Comparison of ENCODE assay signal across 1 cellular context in the genomic region with DNA sequence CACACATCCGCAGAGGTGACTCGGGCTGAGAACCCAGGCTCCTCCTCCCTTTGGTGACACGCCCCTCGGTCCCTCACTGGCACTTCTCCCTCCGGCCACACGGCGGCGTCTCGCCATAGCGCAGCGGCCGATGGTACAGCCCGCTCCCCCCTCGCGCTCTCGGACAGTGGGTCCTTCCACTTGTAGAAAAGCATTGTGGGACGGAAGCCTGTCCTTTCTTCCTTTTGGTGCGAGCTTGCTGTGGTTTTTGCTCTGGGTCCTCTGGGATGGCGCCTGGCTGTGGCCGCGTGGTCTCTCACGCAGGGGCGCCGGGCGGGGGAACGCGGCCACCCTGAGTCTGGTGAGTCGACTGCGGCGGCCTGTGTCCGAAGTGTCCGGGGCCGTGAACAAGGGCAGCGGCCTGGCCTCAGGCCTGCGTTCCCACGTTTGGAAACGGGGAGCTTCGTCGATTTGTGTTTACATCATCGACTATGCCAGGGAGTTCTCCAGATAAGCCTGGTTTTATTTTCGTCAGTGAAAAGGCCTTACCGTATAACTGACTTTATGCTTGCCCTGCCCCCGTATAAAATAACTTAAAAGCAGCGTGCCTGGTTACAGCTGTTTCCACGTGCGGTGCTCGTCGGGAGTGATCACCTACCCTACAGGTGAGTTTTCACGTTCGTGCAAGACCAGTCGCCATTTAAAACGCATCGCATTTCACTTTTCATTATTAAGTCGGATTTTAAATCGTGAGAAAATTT.
TF ChIP-seq lines count a peak whose summit lies in the region.

No MANE protein-coding gene starts in this region.

TF ChIP-seq in HepG2, 621 proteins besides CTCF, POLR2A, EP300 and RAD21 (continued from another document and continues in another):
- TF ChIP-seq, protein P1, sequence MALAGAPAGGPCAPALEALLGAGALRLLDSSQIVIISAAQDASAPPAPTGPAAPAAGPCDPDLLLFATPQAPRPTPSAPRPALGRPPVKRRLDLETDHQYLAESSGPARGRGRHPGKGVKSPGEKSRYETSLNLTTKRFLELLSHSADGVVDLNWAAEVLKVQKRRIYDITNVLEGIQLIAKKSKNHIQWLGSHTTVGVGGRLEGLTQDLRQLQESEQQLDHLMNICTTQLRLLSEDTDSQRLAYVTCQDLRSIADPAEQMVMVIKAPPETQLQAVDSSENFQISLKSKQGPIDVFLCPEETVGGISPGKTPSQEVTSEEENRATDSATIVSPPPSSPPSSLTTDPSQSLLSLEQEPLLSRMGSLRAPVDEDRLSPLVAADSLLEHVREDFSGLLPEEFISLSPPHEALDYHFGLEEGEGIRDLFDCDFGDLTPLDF (CRISPR knock-in tag; IDR thresholded peaks at IDR 0.05), result peak; percentile 83
- no peak for TF ChIP-seq HOXA7 (CRISPR knock-in tag; IDR thresholded peaks at IDR 0.05)
- TF ChIP-seq FOXC1 (CRISPR knock-in tag; IDR thresholded peaks at IDR 0.05; ENCODE audit: borderline replicate concordance), result peak; percentile 84
- TF ChIP-seq, protein P2, sequence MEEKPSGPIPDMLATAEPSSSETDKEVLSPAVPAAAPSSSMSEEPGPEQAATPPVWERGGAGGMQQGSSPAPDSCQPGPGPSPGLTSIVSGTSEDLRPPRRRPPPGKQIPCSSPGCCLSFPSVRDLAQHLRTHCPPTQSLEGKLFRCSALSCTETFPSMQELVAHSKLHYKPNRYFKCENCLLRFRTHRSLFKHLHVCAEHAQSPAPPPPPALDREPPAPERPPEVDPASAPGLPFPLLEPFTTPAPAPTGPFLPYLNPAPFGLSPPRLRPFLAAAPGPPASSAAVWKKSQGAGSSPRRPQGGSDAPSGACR (CRISPR knock-in tag; IDR thresholded peaks at IDR 0.05), result peak; percentile 97
- no peak; the same call in 1 of the 2 replicates for TF ChIP-seq ZBTB3 (CRISPR knock-in tag; IDR thresholded peaks at IDR 0.05; ENCODE audit: borderline replicate concordance, low read depth)
- no peak for TF ChIP-seq RBM22 (optimal IDR thresholded peaks at IDR 0.05; ENCODE audit: low read length)
- TF ChIP-seq MXD4 (CRISPR knock-in tag; IDR thresholded peaks at IDR 0.05), result peak; percentile 95
- no peak for TF ChIP-seq ZNF326 (CRISPR knock-in tag; IDR thresholded peaks at IDR 0.05; ENCODE audit: borderline replicate concordance)
- peak; percentile 94 for TF ChIP-seq AGO2 (optimal IDR thresholded peaks at IDR 0.05; ENCODE audit: low read depth, low read length)
- TF ChIP-seq KDM6A (CRISPR knock-in tag; IDR thresholded peaks at IDR 0.05; ENCODE audit: low read depth), result no peak
- TF ChIP-seq, protein P3, sequence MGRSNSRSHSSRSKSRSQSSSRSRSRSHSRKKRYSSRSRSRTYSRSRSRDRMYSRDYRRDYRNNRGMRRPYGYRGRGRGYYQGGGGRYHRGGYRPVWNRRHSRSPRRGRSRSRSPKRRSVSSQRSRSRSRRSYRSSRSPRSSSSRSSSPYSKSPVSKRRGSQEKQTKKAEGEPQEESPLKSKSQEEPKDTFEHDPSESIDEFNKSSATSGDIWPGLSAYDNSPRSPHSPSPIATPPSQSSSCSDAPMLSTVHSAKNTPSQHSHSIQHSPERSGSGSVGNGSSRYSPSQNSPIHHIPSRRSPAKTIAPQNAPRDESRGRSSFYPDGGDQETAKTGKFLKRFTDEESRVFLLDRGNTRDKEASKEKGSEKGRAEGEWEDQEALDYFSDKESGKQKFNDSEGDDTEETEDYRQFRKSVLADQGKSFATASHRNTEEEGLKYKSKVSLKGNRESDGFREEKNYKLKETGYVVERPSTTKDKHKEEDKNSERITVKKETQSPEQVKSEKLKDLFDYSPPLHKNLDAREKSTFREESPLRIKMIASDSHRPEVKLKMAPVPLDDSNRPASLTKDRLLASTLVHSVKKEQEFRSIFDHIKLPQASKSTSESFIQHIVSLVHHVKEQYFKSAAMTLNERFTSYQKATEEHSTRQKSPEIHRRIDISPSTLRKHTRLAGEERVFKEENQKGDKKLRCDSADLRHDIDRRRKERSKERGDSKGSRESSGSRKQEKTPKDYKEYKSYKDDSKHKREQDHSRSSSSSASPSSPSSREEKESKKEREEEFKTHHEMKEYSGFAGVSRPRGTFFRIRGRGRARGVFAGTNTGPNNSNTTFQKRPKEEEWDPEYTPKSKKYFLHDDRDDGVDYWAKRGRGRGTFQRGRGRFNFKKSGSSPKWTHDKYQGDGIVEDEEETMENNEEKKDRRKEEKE (IDR thresholded peaks at IDR 0.05), result no peak
- peak; percentile 50; the same call in 1 of the 2 replicates for TF ChIP-seq ZNF564 (CRISPR knock-in tag; IDR thresholded peaks at IDR 0.05)
- TF ChIP-seq KLF6 (CRISPR knock-in tag; IDR thresholded peaks at IDR 0.05), result peak; percentile 91; the same call in 1 of the 2 replicates
- peak; percentile 99 for TF ChIP-seq REPIN1 (CRISPR knock-in tag; IDR thresholded peaks at IDR 0.05; ENCODE audit: borderline replicate concordance, low read depth)
- TF ChIP-seq, protein P4, sequence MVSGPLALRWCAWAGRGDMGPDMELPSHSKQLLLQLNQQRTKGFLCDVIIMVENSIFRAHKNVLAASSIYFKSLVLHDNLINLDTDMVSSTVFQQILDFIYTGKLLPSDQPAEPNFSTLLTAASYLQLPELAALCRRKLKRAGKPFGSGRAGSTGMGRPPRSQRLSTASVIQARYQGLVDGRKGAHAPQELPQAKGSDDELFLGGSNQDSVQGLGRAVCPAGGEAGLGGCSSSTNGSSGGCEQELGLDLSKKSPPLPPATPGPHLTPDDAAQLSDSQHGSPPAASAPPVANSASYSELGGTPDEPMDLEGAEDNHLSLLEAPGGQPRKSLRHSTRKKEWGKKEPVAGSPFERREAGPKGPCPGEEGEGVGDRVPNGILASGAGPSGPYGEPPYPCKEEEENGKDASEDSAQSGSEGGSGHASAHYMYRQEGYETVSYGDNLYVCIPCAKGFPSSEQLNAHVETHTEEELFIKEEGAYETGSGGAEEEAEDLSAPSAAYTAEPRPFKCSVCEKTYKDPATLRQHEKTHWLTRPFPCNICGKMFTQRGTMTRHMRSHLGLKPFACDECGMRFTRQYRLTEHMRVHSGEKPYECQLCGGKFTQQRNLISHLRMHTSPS (CRISPR knock-in tag; IDR thresholded peaks at IDR 0.05; ENCODE audit: low read depth), result peak; percentile 32; the same call in 1 of the 2 replicates
- TF ChIP-seq, protein P5, sequence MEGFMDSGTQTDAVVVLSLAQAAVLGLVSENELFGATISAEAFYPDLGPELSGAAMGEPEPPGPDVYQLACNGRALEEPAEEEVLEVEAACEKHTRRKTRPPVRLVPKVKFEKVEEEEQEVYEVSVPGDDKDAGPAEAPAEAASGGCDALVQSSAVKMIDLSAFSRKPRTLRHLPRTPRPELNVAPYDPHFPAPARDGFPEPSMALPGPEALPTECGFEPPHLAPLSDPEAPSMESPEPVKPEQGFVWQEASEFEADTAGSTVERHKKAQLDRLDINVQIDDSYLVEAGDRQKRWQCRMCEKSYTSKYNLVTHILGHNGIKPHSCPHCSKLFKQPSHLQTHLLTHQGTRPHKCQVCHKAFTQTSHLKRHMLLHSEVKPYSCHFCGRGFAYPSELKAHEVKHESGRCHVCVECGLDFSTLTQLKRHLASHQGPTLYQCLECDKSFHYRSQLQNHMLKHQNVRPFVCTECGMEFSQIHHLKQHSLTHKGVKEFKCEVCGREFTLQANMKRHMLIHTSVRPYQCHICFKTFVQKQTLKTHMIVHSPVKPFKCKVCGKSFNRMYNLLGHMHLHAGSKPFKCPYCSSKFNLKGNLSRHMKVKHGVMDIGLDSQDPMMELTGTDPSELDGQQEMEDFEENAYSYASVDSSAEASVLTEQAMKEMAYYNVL (CRISPR knock-in tag; IDR thresholded peaks at IDR 0.05; ENCODE audit: borderline replicate concordance), result peak; percentile 24; the same call in 1 of the 2 replicates
- TF ChIP-seq ZNF850 (CRISPR knock-in tag; conservative IDR thresholded peaks at IDR 0.05), result no peak
- TF ChIP-seq, protein P6, sequence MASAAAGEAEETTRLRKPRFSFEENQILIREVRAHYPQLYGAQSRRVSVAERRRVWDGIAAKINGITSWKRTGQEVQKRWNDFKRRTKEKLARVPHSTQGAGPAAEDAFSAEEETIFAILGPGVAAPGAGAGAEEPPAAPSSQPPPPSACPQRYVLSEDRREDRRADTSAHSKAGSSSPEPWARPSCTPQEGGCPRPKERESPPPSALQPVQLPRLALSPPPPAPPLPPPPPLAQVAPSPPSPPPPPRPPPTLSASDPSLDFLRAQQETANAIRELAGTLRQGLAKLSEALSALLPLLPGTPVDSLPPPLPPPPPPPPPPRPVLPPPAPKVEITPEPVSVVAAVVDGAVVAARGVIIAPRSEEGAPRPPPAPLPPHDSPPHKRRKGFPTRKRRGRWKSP (CRISPR knock-in tag; IDR thresholded peaks at IDR 0.05), result peak; percentile 82
- TF ChIP-seq KDM1A (CRISPR knock-in tag; IDR thresholded peaks at IDR 0.05), result peak; percentile 75; the same call in 1 of the 2 replicates
- TF ChIP-seq PCBP1 (IDR thresholded peaks at IDR 0.05; ENCODE audit: borderline replicate concordance, low read depth, low read length), result peak; percentile 98; the same call in 1 of the 2 replicates
- TF ChIP-seq, protein P7, sequence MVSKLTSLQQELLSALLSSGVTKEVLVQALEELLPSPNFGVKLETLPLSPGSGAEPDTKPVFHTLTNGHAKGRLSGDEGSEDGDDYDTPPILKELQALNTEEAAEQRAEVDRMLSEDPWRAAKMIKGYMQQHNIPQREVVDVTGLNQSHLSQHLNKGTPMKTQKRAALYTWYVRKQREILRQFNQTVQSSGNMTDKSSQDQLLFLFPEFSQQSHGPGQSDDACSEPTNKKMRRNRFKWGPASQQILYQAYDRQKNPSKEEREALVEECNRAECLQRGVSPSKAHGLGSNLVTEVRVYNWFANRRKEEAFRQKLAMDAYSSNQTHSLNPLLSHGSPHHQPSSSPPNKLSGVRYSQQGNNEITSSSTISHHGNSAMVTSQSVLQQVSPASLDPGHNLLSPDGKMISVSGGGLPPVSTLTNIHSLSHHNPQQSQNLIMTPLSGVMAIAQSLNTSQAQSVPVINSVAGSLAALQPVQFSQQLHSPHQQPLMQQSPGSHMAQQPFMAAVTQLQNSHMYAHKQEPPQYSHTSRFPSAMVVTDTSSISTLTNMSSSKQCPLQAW (CRISPR knock-in tag; IDR thresholded peaks at IDR 0.05), result peak; percentile 97
- no peak; the same call in 1 of the 2 replicates for TF ChIP-seq ZNF549 (CRISPR knock-in tag; IDR thresholded peaks at IDR 0.05)
- peak; percentile 90 for TF ChIP-seq ZNF205 (CRISPR knock-in tag; IDR thresholded peaks at IDR 0.05)
- TF ChIP-seq EZH2 (conservative IDR thresholded peaks at IDR 0.05; ENCODE audit: low read depth, low read length), result no peak
- TF ChIP-seq ZSCAN25 (CRISPR knock-in tag; IDR thresholded peaks at IDR 0.05), result peak; percentile 76; the same call in 1 of the 2 replicates
- no peak for TF ChIP-seq MTA3 (CRISPR knock-in tag; IDR thresholded peaks at IDR 0.05)
- peak; percentile 93 for TF ChIP-seq FOXK1 (CRISPR knock-in tag; IDR thresholded peaks at IDR 0.05; ENCODE audit: borderline replicate concordance, low read depth)
- TF ChIP-seq, protein P8, sequence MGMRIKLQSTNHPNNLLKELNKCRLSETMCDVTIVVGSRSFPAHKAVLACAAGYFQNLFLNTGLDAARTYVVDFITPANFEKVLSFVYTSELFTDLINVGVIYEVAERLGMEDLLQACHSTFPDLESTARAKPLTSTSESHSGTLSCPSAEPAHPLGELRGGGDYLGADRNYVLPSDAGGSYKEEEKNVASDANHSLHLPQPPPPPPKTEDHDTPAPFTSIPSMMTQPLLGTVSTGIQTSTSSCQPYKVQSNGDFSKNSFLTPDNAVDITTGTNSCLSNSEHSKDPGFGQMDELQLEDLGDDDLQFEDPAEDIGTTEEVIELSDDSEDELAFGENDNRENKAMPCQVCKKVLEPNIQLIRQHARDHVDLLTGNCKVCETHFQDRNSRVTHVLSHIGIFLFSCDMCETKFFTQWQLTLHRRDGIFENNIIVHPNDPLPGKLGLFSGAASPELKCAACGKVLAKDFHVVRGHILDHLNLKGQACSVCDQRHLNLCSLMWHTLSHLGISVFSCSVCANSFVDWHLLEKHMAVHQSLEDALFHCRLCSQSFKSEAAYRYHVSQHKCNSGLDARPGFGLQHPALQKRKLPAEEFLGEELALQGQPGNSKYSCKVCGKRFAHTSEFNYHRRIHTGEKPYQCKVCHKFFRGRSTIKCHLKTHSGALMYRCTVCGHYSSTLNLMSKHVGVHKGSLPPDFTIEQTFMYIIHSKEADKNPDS (CRISPR knock-in tag; IDR thresholded peaks at IDR 0.05), result no peak
- peak; percentile 92 for TF ChIP-seq ZNF883 (CRISPR knock-in tag; IDR thresholded peaks at IDR 0.05; ENCODE audit: not compliant biosample characterization)
- 0 out of 2 replicates have a peak, but pooled peaks have one; percentile 32 for TF ChIP-seq ZNF224 (CRISPR knock-in tag; IDR thresholded peaks at IDR 0.05)
- TF ChIP-seq, protein P9, sequence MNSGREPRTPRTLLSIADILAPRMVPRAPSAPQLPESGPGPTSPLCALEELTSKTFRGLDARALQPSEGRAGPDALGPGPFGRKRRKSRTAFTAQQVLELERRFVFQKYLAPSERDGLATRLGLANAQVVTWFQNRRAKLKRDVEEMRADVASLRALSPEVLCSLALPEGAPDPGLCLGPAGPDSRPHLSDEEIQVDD (CRISPR knock-in tag; IDR thresholded peaks at IDR 0.05; ENCODE audit: borderline replicate concordance), result no peak
- no peak for TF ChIP-seq ZNF3 (CRISPR knock-in tag; IDR thresholded peaks at IDR 0.05)
- TF ChIP-seq, protein P10, sequence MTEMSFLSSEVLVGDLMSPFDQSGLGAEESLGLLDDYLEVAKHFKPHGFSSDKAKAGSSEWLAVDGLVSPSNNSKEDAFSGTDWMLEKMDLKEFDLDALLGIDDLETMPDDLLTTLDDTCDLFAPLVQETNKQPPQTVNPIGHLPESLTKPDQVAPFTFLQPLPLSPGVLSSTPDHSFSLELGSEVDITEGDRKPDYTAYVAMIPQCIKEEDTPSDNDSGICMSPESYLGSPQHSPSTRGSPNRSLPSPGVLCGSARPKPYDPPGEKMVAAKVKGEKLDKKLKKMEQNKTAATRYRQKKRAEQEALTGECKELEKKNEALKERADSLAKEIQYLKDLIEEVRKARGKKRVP (CRISPR knock-in tag; IDR thresholded peaks at IDR 0.05), result peak in 1 of 2 experiments; percentile 64; a peak in 2 of 4 replicates
- 0 out of 2 replicates have a peak, but pooled peaks have one; percentile 39 for TF ChIP-seq RCOR2 (CRISPR knock-in tag; IDR thresholded peaks at IDR 0.05)
- no peak; the same call in 1 of the 2 replicates for TF ChIP-seq MLLT10 (CRISPR knock-in tag; IDR thresholded peaks at IDR 0.05)
- peak; percentile 85 for TF ChIP-seq ZNF124 (CRISPR knock-in tag; IDR thresholded peaks at IDR 0.05)
